ENCODE assay signal across 12 cellular contexts in genomic region chr6:17768388-17768787, GRCh38.
DNase-seq lines count a peak whose midpoint lies in the region; ATAC-seq and TF ChIP-seq lines count a peak whose summit lies in the region.
"Had no signal": no experiment of that assay in that cellular context is flagged by ENCODE, and none has a peak within 500 bp of the region (broad histone marks: within the 10 kb centered on the region; RNA-seq: fewer than 3 reads in every experiment).

No MANE protein-coding gene starts in this region.

- H3K4me3 ChIP-seq in left ventricle myocardium inferior: no peak overlapping the region
- H3K4me3 ChIP-seq in adipocyte (ENCODE audit: low read length): no peak overlapping the region

- H3K4me1 ChIP-seq in left ventricle myocardium inferior: no peaks in the 10 kb centered on the region
- H3K4me1 ChIP-seq in adipocyte (ENCODE audit: control insufficient read depth, insufficient read depth, low read length): no peaks in the 10 kb centered on the region

- intact Hi-C loops in left ventricle myocardium superior (cut with micrococcal nuclease) (no loop called here), left ventricle myocardium inferior (cut with micrococcal nuclease) (no loop called here)

- H3K9me3 ChIP-seq in left ventricle myocardium inferior (replicated peaks) (no peaks in the 10 kb centered on the region), adipocyte (ENCODE audit: control insufficient read depth, low read length) (no peaks in the 10 kb centered on the region)

- H3K27me3 ChIP-seq in left ventricle myocardium inferior (ENCODE audit: low read depth) (no peaks in the 10 kb centered on the region), adipocyte (replicated peaks; ENCODE audit: control insufficient read depth, insufficient read depth, low read length) (no peaks in the 10 kb centered on the region)

- H3K9ac ChIP-seq in adipocyte (ENCODE audit: low read length): no peak overlapping the region

- no peak for DNase-seq in left ventricle myocardium superior
- no peak for DNase-seq in left ventricle myocardium inferior
- DNase-seq in adipocyte (ENCODE audit: low read depth): peak; percentile 46
- peak; percentile 8 for DNase-seq in glomerular visceral epithelial cell (ENCODE audit: extremely low spot score)
- peak; percentile 6 for DNase-seq in stromal cell of bone marrow (ENCODE audit: low read depth)
- no peak for DNase-seq in CD1c-positive myeloid dendritic cell (ENCODE audit: extremely low spot score)
- no peak for DNase-seq in activated CD4-positive, alpha-beta T cell treated with anti-CD3 and anti-CD28 coated beads for 1 hour
- DNase-seq: AML-193; NCI-H146; stimulated activated CD4-positive, alpha-beta T cell treated with anti-CD3 and anti-CD28 coated beads, Interleukin-15, amount 100 ng/mL, for 24 hours; stimulated activated CD8-positive, alpha-beta memory T cell treated with anti-CD3 and anti-CD28 coated beads, Interleukin-4, amount 100 ng/mL, for 48 hours had no signal

- H3K36me3 ChIP-seq in left ventricle myocardium inferior (peaks cover 92% of the 10 kb centered on the region), adipocyte (ENCODE audit: control insufficient read depth, insufficient read depth, low read length, severe bottlenecking) (peaks cover 60% of the 10 kb centered on the region)

- H3K27ac ChIP-seq in left ventricle myocardium inferior (replicated peaks): no peak overlapping the region

- peak; percentile 50 for ATAC-seq in left ventricle myocardium superior
- ATAC-seq in GM19351 (IDR thresholded peaks at IDR 0.05; ENCODE audit: unreplicated experiment): no peak

- TF ChIP-seq CTCF in left ventricle myocardium inferior (IDR thresholded peaks at IDR 0.05; ENCODE audit: borderline replicate concordance): no peak

Comparison
In these comparisons a context has a peak if more than half of its experiments do, and no peak if none do; other contexts are left out.
1. DNase-seq: peak in adipocyte (single experiment), glomerular visceral epithelial cell (single experiment) and stromal cell of bone marrow (single experiment); none in left ventricle myocardium superior (single experiment), left ventricle myocardium inferior (single experiment), CD1c-positive myeloid dendritic cell (single experiment) and activated CD4-positive, alpha-beta T cell treated with anti-CD3 and anti-CD28 coated beads for 1 hour (single experiment).